Comparison of ENCODE assay signal across 36 cellular contexts in genomic region chr12:44672042-44672441, GRCh38.
"Had no signal": no experiment of that assay in that cellular context is flagged by ENCODE, and none has a peak within 500 bp of the region (broad histone marks: within the 10 kb centered on the region; RNA-seq: fewer than 3 reads in every experiment).

No MANE protein-coding gene starts in this region.

- H3K27ac Mint-ChIP-seq: activated CD4-positive, alpha-beta memory T cell treated with anti-CD3 and anti-CD28 coated beads, Interleukin-2, amount 10 ng/mL, durations not matched to agents 7 days and 5 days; activated CD4-positive, alpha-beta T cell treated with anti-CD3 and anti-CD28 coated beads for 36 hours; activated CD4-positive, alpha-beta T cell treated with anti-CD3 and anti-CD28 coated beads, Interleukin-2, amount 10 ng/mL, durations not matched to agents 7 days and 5 days; activated CD8-positive, alpha-beta T cell treated with anti-CD3 and anti-CD28 coated beads, Interleukin-2, amount 10 ng/mL, durations not matched to agents 7 days and 5 days; activated naive CD4-positive, alpha-beta T cell treated with anti-CD3 and anti-CD28 coated beads, Interleukin-2, amount 10 ng/mL, durations not matched to agents 7 days and 5 days; activated naive CD4-positive, alpha-beta T cell treated with anti-CD3 and anti-CD28 coated beads, Interleukin-2, amount 50 U/mL, for 24 hours; activated naive CD8-positive, alpha-beta T cell; activated T-helper 2 cell treated with anti-CD3 and anti-CD28 coated beads, Interferon-gamma antibody, Interleukin-2, Interleukin-4, amounts not matched to agents 10 μg/mL and 5 μg/mL and 100 μg/mL, durations not matched to agents 14 hours and 24 hours and 36 hours; T-helper 1 cell treated with Interleukin-12 subunit alpha and Interleukin-12 subunit beta and Interleukin-4 antibody, amounts not matched to agents 30 μg/mL and 1 μg/mL, for 36 hours; T-helper 2 cell treated with Interferon-gamma antibody and Interleukin-4, amounts not matched to agents 5 μg/mL and 100 μg/mL, for 36 hours; WTC11 had no signal

- H3K27me3 ChIP-seq: ascending aorta, cardiac muscle cell had no signal

- DNase-seq: activated CD4-positive, alpha-beta memory T cell treated with anti-CD3 and anti-CD28 coated beads, Interleukin-2, amount 10 ng/mL, durations not matched to agents 7 days and 5 days; activated CD4-positive, alpha-beta T cell treated with anti-CD3 and anti-CD28 coated beads for 1 hour; activated CD4-positive, alpha-beta T cell treated with anti-CD3 and anti-CD28 coated beads for 36 hours; activated CD4-positive, alpha-beta T cell treated with anti-CD3 and anti-CD28 coated beads for 48 hours; activated CD4-positive, alpha-beta T cell treated with anti-CD3 and anti-CD28 coated beads, Interleukin-2, amount 10 ng/mL, durations not matched to agents 7 days and 5 days; activated CD4-positive, alpha-beta T cell treated with anti-CD3 and anti-CD28 coated beads, Interleukin-2, amount 50 U/mL, for 48 hours; activated CD4-positive, CD25-positive, alpha-beta regulatory T cell; activated CD8-positive, alpha-beta memory T cell treated with anti-CD3 and anti-CD28 coated beads for 24 hours; activated CD8-positive, alpha-beta memory T cell treated with anti-CD3 and anti-CD28 coated beads, Interleukin-2, amount 10 ng/mL, durations not matched to agents 7 days and 5 days; activated CD8-positive, alpha-beta memory T cell treated with anti-CD3 and anti-CD28 coated beads, Interleukin-2, amount 50 U/mL, for 48 hours; activated CD8-positive, alpha-beta T cell treated with anti-CD3 and anti-CD28 coated beads, Interleukin-2, amount 10 ng/mL, durations not matched to agents 7 days and 5 days; activated effector memory CD4-positive, alpha-beta T cell treated with Interleukin-2 at 50 U/mL for 16 hours; activated gamma-delta T cell; activated naive CD4-positive, alpha-beta T cell treated with anti-CD3 and anti-CD28 coated beads, Interleukin-2, amount 10 ng/mL, durations not matched to agents 7 days and 5 days; activated naive CD4-positive, alpha-beta T cell treated with Interleukin-2 at 50 U/mL for 16 hours; activated T-cell treated with anti-CD3 and anti-CD28 coated beads, Interleukin-2, amount 50 U/mL, for 4 hours; amygdala; anterior cingulate cortex; caudate nucleus; cerebellar nuclear complex; SW 1271; T-helper 1 cell; T-helper 2 cell; T-helper 9 cell; WERI-Rb-1 had no signal

- ATAC-seq: activated CD4-positive, alpha-beta T cell treated with anti-CD3 and anti-CD28 coated beads for 36 hours; activated CD4-positive, CD25-positive, alpha-beta regulatory T cell treated with anti-CD3 and anti-CD28 coated beads, Interleukin-2, amount 50 U/mL, for 24 hours; activated CD8-positive, alpha-beta memory T cell treated with anti-CD3 and anti-CD28 coated beads, Interleukin-2, amount 10 ng/mL, durations not matched to agents 7 days and 5 days; activated CD8-positive, alpha-beta T cell treated with anti-CD3 and anti-CD28 coated beads, Interleukin-2, amount 10 ng/mL, durations not matched to agents 7 days and 5 days; activated T-cell treated with anti-CD3 and anti-CD28 coated beads, Interleukin-2, amount 50 U/mL, for 4 hours; WTC11 had no signal

- H3K4me1 ChIP-seq: ascending aorta had no signal

- H3K36me3 ChIP-seq: ascending aorta, cardiac muscle cell had no signal

- H3K27me3 Mint-ChIP-seq: activated CD4-positive, alpha-beta memory T cell treated with anti-CD3 and anti-CD28 coated beads, Interleukin-2, amount 10 ng/mL, durations not matched to agents 7 days and 5 days; activated CD4-positive, alpha-beta T cell treated with anti-CD3 and anti-CD28 coated beads for 36 hours; activated CD4-positive, alpha-beta T cell treated with anti-CD3 and anti-CD28 coated beads, Interleukin-2, amount 10 ng/mL, durations not matched to agents 7 days and 5 days; activated CD8-positive, alpha-beta memory T cell treated with anti-CD3 and anti-CD28 coated beads, Interleukin-2, amount 10 ng/mL, durations not matched to agents 7 days and 5 days; activated naive CD4-positive, alpha-beta T cell treated with anti-CD3 and anti-CD28 coated beads, Interleukin-2, amount 10 ng/mL, durations not matched to agents 7 days and 5 days; activated naive CD4-positive, alpha-beta T cell treated with anti-CD3 and anti-CD28 coated beads, Interleukin-2, amount 50 U/mL, for 24 hours; activated naive CD8-positive, alpha-beta T cell; central memory CD8-positive, alpha-beta T cell had no signal

- H3K4me3 ChIP-seq: ascending aorta, cardiac muscle cell had no signal

- H3K4me3 Mint-ChIP-seq: activated CD4-positive, alpha-beta memory T cell treated with anti-CD3 and anti-CD28 coated beads, Interleukin-2, amount 10 ng/mL, durations not matched to agents 7 days and 5 days; activated CD4-positive, alpha-beta T cell treated with anti-CD3 and anti-CD28 coated beads for 36 hours; activated CD4-positive, alpha-beta T cell treated with anti-CD3 and anti-CD28 coated beads, Interleukin-2, amount 10 ng/mL, durations not matched to agents 7 days and 5 days; activated CD8-positive, alpha-beta memory T cell treated with anti-CD3 and anti-CD28 coated beads, Interleukin-2, amount 10 ng/mL, durations not matched to agents 7 days and 5 days; activated CD8-positive, alpha-beta T cell treated with anti-CD3 and anti-CD28 coated beads, Interleukin-2, amount 10 ng/mL, durations not matched to agents 7 days and 5 days; activated naive CD4-positive, alpha-beta T cell treated with anti-CD3 and anti-CD28 coated beads, Interleukin-2, amount 10 ng/mL, durations not matched to agents 7 days and 5 days; activated naive CD4-positive, alpha-beta T cell treated with anti-CD3 and anti-CD28 coated beads, Interleukin-2, amount 50 U/mL, for 24 hours; activated naive CD8-positive, alpha-beta T cell; activated T-cell treated with anti-CD3 and anti-CD28 coated beads, Interleukin-2, amount 50 U/mL, for 4 hours; brain; central memory CD8-positive, alpha-beta T cell; T-helper 1 cell treated with Interleukin-12 subunit alpha and Interleukin-12 subunit beta and Interleukin-4 antibody, amounts not matched to agents 30 μg/mL and 1 μg/mL, for 36 hours; T-helper 2 cell treated with Interferon-gamma antibody and Interleukin-4, amounts not matched to agents 5 μg/mL and 100 μg/mL, for 36 hours; WTC11 had no signal

- H3K4me1 Mint-ChIP-seq: activated CD4-positive, alpha-beta memory T cell treated with anti-CD3 and anti-CD28 coated beads, Interleukin-2, amount 10 ng/mL, durations not matched to agents 7 days and 5 days; activated CD4-positive, alpha-beta T cell treated with anti-CD3 and anti-CD28 coated beads for 36 hours; activated CD4-positive, alpha-beta T cell treated with anti-CD3 and anti-CD28 coated beads, Interleukin-2, amount 10 ng/mL, durations not matched to agents 7 days and 5 days; activated CD8-positive, alpha-beta memory T cell treated with anti-CD3 and anti-CD28 coated beads, Interleukin-2, amount 10 ng/mL, durations not matched to agents 7 days and 5 days; activated naive CD4-positive, alpha-beta T cell treated with anti-CD3 and anti-CD28 coated beads, Interleukin-2, amount 10 ng/mL, durations not matched to agents 7 days and 5 days had no signal

- H3K27ac ChIP-seq: ascending aorta, cardiac muscle cell, WERI-Rb-1 had no signal
